18 cellular contexts compared by ENCODE assay signal in genomic region chr16:54649846-54650245, GRCh38.
DNase-seq lines count a peak whose midpoint lies in the region; ATAC-seq and TF ChIP-seq lines count a peak whose summit lies in the region.
"Had no signal": no experiment of that assay in that cellular context is flagged by ENCODE, and none has a peak within 500 bp of the region (broad histone marks: within the 10 kb centered on the region; RNA-seq: fewer than 3 reads in every experiment).

No MANE protein-coding gene starts in this region.

- H3K27me3 ChIP-seq in MG63 (no peaks in the 10 kb centered on the region), tibial artery (no peaks in the 10 kb centered on the region)

- peak overlapping the region; percentile 22 to 37 for H3K27ac ChIP-seq in tibial artery
- H3K27ac ChIP-seq: KMS-11 had no signal

- H3K36me3 ChIP-seq in MG63 (no peaks in the 10 kb centered on the region), tibial artery (no peaks in the 10 kb centered on the region)
- H3K36me3 ChIP-seq: BE2C had no signal

- intact Hi-C loops in tibial artery (cut with DNase I; ENCODE audit: low total_unique reads) = loop anchor here (5.0 kb wide), 1 partner anchor 282 kb away; the partner anchor contains the start of gene IRX5

- TF ChIP-seq CTCF in fibroblast of mammary gland (conservative IDR thresholded peaks at IDR 0.05; ENCODE audit: control insufficient read depth, insufficient read depth, low read depth, low read length) (no peak), tibial artery (IDR thresholded peaks at IDR 0.05) (no peak)

- no peak for ATAC-seq in GM18868 (IDR thresholded peaks at IDR 0.05; ENCODE audit: unreplicated experiment)
- ATAC-seq: CD8-positive, alpha-beta T cell had no signal

- H3K4me3 ChIP-seq in MG63 (no peak overlapping the region), fibroblast of mammary gland (ENCODE audit: control insufficient read depth, low read depth, low read length) (no peak overlapping the region), tibial artery (no peak overlapping the region)

- peak; percentile 46 for DNase-seq in DMS53 (lab: John Stamatoyannopoulos, UW)
- no peak for DNase-seq in DMS53 treated with DMSO at 0.1 percent for 48 hours (lab: John Stamatoyannopoulos, UW; ENCODE audit: unreplicated experiment)
- peak; percentile 41 for DNase-seq in MG63
- DNase-seq in fibroblast of mammary gland (ENCODE audit: low read depth) = peak; percentile 29
- DNase-seq in tibial artery = no peak
- no peak for DNase-seq in NCI-H1105 (lab: John Stamatoyannopoulos, UW)
- DNase-seq in MV-4-11 (lab: John Stamatoyannopoulos, UW) = no peak
- DNase-seq: 8988T; BE2C; CD8-positive, alpha-beta T cell; GF-D8; NCI-H1436; NCI-H2029; NCI-H2171; NCI-H446; RPMI8226 had no signal

- H3K9me3 ChIP-seq in MG63 (peaks cover 11% of the 10 kb centered on the region), tibial artery (no peaks in the 10 kb centered on the region)
- H3K9me3 ChIP-seq: BE2C had no signal

- peaks cover 0 to 68% (median 42%) of the 10 kb centered on the region in 4 donors for H3K4me1 ChIP-seq in tibial artery
- H3K4me1 ChIP-seq: BE2C had no signal

Comparison
In these comparisons a context has a peak if more than half of its experiments do, and no peak if none do; other contexts are left out.
1. DNase-seq: peak in DMS53 (single experiment), MG63 (single experiment) and fibroblast of mammary gland (single experiment); none in DMS53 treated with DMSO at 0.1 percent for 48 hours (single experiment), tibial artery (0 of 2), NCI-H1105 (single experiment) and MV-4-11 (single experiment).